ENCODE assay signal across 23 cellular contexts in the genomic region with DNA sequence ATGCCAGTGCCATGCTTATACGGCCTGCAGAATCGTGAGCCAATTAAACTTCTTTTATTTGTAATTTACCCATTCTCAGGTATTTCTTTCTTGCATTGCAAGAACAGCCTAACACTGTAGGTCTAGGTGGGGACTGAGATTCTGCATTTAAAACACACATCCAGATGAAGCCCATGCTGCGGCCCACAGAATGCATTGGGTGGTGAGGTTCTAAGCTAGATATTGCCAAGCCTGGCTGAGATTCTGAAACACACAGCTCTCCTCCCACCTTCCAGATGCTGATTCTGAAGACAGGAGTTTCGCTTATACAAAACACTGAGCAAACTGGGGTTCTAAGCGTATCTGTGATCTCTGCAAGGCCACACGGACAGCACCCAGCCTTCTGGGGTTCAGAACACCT.
DNase-seq lines count a peak whose midpoint lies in the region; ATAC-seq, FAIRE-seq and TF ChIP-seq lines count a peak whose summit lies in the region.
"Had no signal": no experiment of that assay in that cellular context is flagged by ENCODE, and none has a peak within 500 bp of the region (broad histone marks: within the 10 kb centered on the region; RNA-seq: fewer than 3 reads in every experiment).

No MANE protein-coding gene starts in this region.

- intact Hi-C loops in pancreas (cut with DNase I): no loop called here
- intact Hi-C loops in prostate gland (cut with DNase I): no loop called here

- peaks cover 10% of the 10 kb centered on the region; the same call in 1 of the 2 replicates for H3K79me1 ChIP-seq in H1 (ENCODE audit: low read depth, low read length)

- H3K27me3 ChIP-seq in H1 (replicated peaks in 1 of 4; ENCODE audit: control insufficient read depth in 3 of 4, extremely low read depth in 1 of 4, insufficient read depth in 3 of 4, low read length in 3 of 4) (no peaks in the 10 kb centered on the region), pancreas (no peaks in the 10 kb centered on the region), upper lobe of left lung (no peaks in the 10 kb centered on the region), prostate gland (replicated peaks; ENCODE audit: insufficient read depth) (no peaks in the 10 kb centered on the region), MG63 (no peaks in the 10 kb centered on the region)

- peaks cover 6 to 27% of the 10 kb centered on the region in 2 experiments for H4K20me1 ChIP-seq in H1 (replicated peaks in 1 of 2; ENCODE audit: control insufficient read depth in 1 of 2, insufficient read depth in 2 of 2, low read length in 2 of 2)

- H2BK120ac ChIP-seq in H1 (replicated peaks; ENCODE audit: low read depth, low read length): no peak overlapping the region

- H2AK5ac ChIP-seq in H1 (ENCODE audit: low read depth, low read length): peak overlapping the region; percentile 28; the same call in 1 of the 2 replicates

- no peak overlapping the region for H3K56ac ChIP-seq in H1 (replicated peaks; ENCODE audit: insufficient read length, low read depth, low read length)

- no peaks in the 10 kb centered on the region for H3K9me3 ChIP-seq in H1 (ENCODE audit: insufficient read depth in 2 of 2, low read depth in 1 of 2, low read length in 1 of 2)
- no peaks in the 10 kb centered on the region for H3K9me3 ChIP-seq in pancreas
- no peaks in the 10 kb centered on the region for H3K9me3 ChIP-seq in upper lobe of left lung
- H3K9me3 ChIP-seq in prostate gland: no peaks in the 10 kb centered on the region
- no peaks in the 10 kb centered on the region for H3K9me3 ChIP-seq in MG63
- H3K9me3 ChIP-seq: A549 had no signal

- no peak overlapping the region for H3K23ac ChIP-seq in H1 (ENCODE audit: insufficient read length)

- H4K91ac ChIP-seq in H1 (replicated peaks; ENCODE audit: insufficient read length, low read length): no peak overlapping the region

- DNase-seq in H1 (ENCODE audit: low read depth in 1 of 2, low spot score in 2 of 2) (no peak), pancreas (no peak), upper lobe of left lung (no peak), prostate gland (ENCODE audit: low spot score) (no peak), NCI-H1417 treated with DMSO at 0.1 percent for 48 hours (lab: John Stamatoyannopoulos, UW) (no peak), MG63 (no peak)
- DNase-seq: DMS53, EL, GF-D8, H7, NCI-H1092 treated with DMSO at 0.1 percent for 48 hours, NCI-H146, NCI-H2227 treated with DMSO at 0.1 percent for 48 hours, NCI-H510A treated with DMSO at 0.1 percent for 48 hours, NCI-H748 treated with DMSO at 0.1 percent for 48 hours, PC-9, RPMI8226, SHP77 had no signal

- no peak overlapping the region for H3K18ac ChIP-seq in H1 (ENCODE audit: extremely low read depth, low read length)

- H3K27ac ChIP-seq in VCaP: peak overlapping the region; percentile 99
- H3K27ac ChIP-seq in H1 (ENCODE audit: low read depth, low read length): no peak overlapping the region
- H3K27ac ChIP-seq in pancreas: peak overlapping the region in 3 of 4 donors; percentile 56 to 69 (median 69)
- peak overlapping the region in 3 of 4 donors; percentile 28 to 50 (median 32) for H3K27ac ChIP-seq in upper lobe of left lung
- H3K27ac ChIP-seq in prostate gland: peak overlapping the region in 1 of 2 donors; percentile 76
- H3K27ac ChIP-seq: A549, PC-9 had no signal

- ATAC-seq in pancreas: no peak
- ATAC-seq in upper lobe of left lung (ENCODE audit: low FRiP score in 2 of 2): no peak
- ATAC-seq: A549, K562 had no signal

- TF ChIP-seq RAD21 in H1 (IDR thresholded peaks at IDR 0.05 in 1 of 2, conservative IDR thresholded peaks at IDR 0.05 in 1 of 2; ENCODE audit: low read depth in 2 of 2, low read length in 2 of 2): no peak

- TF ChIP-seq EP300 in H1 (IDR thresholded peaks at IDR 0.05; ENCODE audit: borderline replicate concordance in 1 of 2, low read depth in 2 of 2, low read length in 2 of 2): no peak
- TF ChIP-seq EP300 in upper lobe of left lung (IDR thresholded peaks at IDR 0.05): no peak

- H4K5ac ChIP-seq in H1 (ENCODE audit: insufficient read length, low read depth, low read length): no peak overlapping the region

- TF ChIP-seq CTCF in VCaP (conservative IDR thresholded peaks at IDR 0.05) (no peak), H1 (IDR thresholded peaks at IDR 0.05; ENCODE audit: control extremely low read depth in 1 of 3, insufficient read depth in 1 of 3, low read depth in 1 of 3, low read length in 3 of 3) (no peak), pancreas (IDR thresholded peaks at IDR 0.05) (no peak), upper lobe of left lung (IDR thresholded peaks at IDR 0.05) (no peak), prostate gland (IDR thresholded peaks at IDR 0.05) (no peak)

- no peak overlapping the region for H3K9ac ChIP-seq in H1 (replicated peaks in 1 of 4; ENCODE audit: extremely low read depth in 1 of 4, low read depth in 3 of 4, low read length in 3 of 4)

- H3K4me3 ChIP-seq in H1 (ENCODE audit: extremely low read depth in 1 of 4, insufficient read depth in 2 of 4, low read depth in 3 of 4, low read length in 4 of 4): no peak overlapping the region
- H3K4me3 ChIP-seq in pancreas: no peak overlapping the region
- no peak overlapping the region for H3K4me3 ChIP-seq in upper lobe of left lung
- H3K4me3 ChIP-seq in prostate gland: no peak overlapping the region
- no peak overlapping the region for H3K4me3 ChIP-seq in MG63
- H3K4me3 ChIP-seq: A549, K562, PC-9 had no signal

- H3K4me2 ChIP-seq in H1 (ENCODE audit: insufficient read depth in 1 of 2, low read depth in 2 of 2, low read length in 2 of 2): no peak overlapping the region
- H3K4me2 ChIP-seq: A549, PC-9 had no signal

- H3K4me1 ChIP-seq in H1 (replicated peaks in 1 of 4; ENCODE audit: control insufficient read depth in 3 of 4, insufficient read depth in 4 of 4, low read length in 3 of 4): peaks cover 4 to 17% (median 14%) of the 10 kb centered on the region in 4 experiments
- H3K4me1 ChIP-seq in pancreas: peaks cover 36 to 46% (median 38%) of the 10 kb centered on the region in 3 donors
- H3K4me1 ChIP-seq in upper lobe of left lung: peaks cover 14 to 50% (median 33%) of the 10 kb centered on the region in 4 donors
- peaks cover 5% of the 10 kb centered on the region for H3K4me1 ChIP-seq in prostate gland (replicated peaks)

- TF ChIP-seq POLR2A in H1 (IDR thresholded peaks at IDR 0.05; ENCODE audit: control extremely low read depth in 1 of 2, low read depth in 2 of 2, low read length in 2 of 2): no peak
- no peak for TF ChIP-seq POLR2A in upper lobe of left lung (IDR thresholded peaks at IDR 0.05)
- TF ChIP-seq POLR2A in prostate gland (IDR thresholded peaks at IDR 0.05): no peak

- H3K23me2 ChIP-seq in H1 (ENCODE audit: low read depth, low read length): no peaks in the 10 kb centered on the region; the same call in 1 of the 2 replicates

- H3K36me3 ChIP-seq in H1 (ENCODE audit: control insufficient read depth in 2 of 4, insufficient read depth in 4 of 4, low read length in 3 of 4): no peaks in the 10 kb centered on the region
- H3K36me3 ChIP-seq in pancreas: no peaks in the 10 kb centered on the region
- H3K36me3 ChIP-seq in upper lobe of left lung: no peaks in the 10 kb centered on the region
- no peaks in the 10 kb centered on the region for H3K36me3 ChIP-seq in prostate gland
- H3K36me3 ChIP-seq in MG63: peaks cover 42% of the 10 kb centered on the region

- no peak overlapping the region for H2AFZ ChIP-seq in H1 (ENCODE audit: low read length)
- H2AFZ ChIP-seq: PC-9 had no signal

- H2BK5ac ChIP-seq in H1 (ENCODE audit: low read depth, low read length): no peak overlapping the region

- H2BK15ac ChIP-seq in H1 (ENCODE audit: low read length): no peak overlapping the region

- no peak overlapping the region for H3K14ac ChIP-seq in H1 (ENCODE audit: insufficient read length)

- CTCF ChIA-PET in H1 (lab: Charles Lee; ENCODE audit: partially characterized antibody): interaction anchor here (0.7 to 1.3 kb wide), 5 partner anchors 13 to 248 kb away, joined by 3 read pairs; no protein-coding TSS in a partner anchor

- H3K79me2 ChIP-seq in H1 (ENCODE audit: control insufficient read depth in 1 of 2, insufficient read depth in 2 of 2, low read length in 2 of 2): peaks cover 0 to 80% of the 10 kb centered on the region in 2 experiments; a peak in 2 of 4 replicates

- no peak overlapping the region for H2BK12ac ChIP-seq in H1 (ENCODE audit: low read depth, low read length)

- H2BK20ac ChIP-seq in H1 (ENCODE audit: low read length): no peak overlapping the region

- FAIRE-seq in H1 (lab: Jason Lieb, UNC) (no peak), pancreas (lab: Jason Lieb, UNC) (no peak)
- FAIRE-seq: A549, D721Med, GM19239, K562 had no signal

- POLR2A ChIA-PET in H1 (lab: Charles Lee; ENCODE audit: partially characterized antibody): interaction anchor here (0.8 to 1.6 kb wide), 2 partner anchors 13 to 75 kb away, joined by 3 to 5 read pairs; a partner anchor contains a TSS

- 89% methylated on average over 6 of the region's 6 CpGs; no CpG with 5 or more reads in 1 of the 2 experiments for WGBS in H1 (ENCODE audit: extremely low coverage in 1 of 2, insufficient coverage in 1 of 2, insufficient read length in 1 of 2, insufficient replicate concordance in 2 of 2, low coverage in 1 of 2, low lambda C conversion rate in 2 of 2, missing lambda C conversion rate in 1 of 2), 2 experiments
- 92 to 97% methylated on average over 6 of the region's 6 CpGs for WGBS in pancreas, 2 donors
- 91 to 92% methylated on average over 6 of the region's 6 CpGs for WGBS in upper lobe of left lung, 2 donors
- 88% methylated on average over 6 of the region's 6 CpGs for WGBS in prostate gland

- H4K8ac ChIP-seq in H1 (ENCODE audit: extremely low read depth, insufficient read depth, low read length): no peak overlapping the region

- no peak overlapping the region for H3K4ac ChIP-seq in H1 (replicated peaks; ENCODE audit: insufficient read length, low read depth, low read length)

TF ChIP-seq in H1, 55 proteins besides CTCF, POLR2A, EP300 and RAD21 (continues in another document):
- TF ChIP-seq HDAC2 (IDR thresholded peaks at IDR 0.05; ENCODE audit: borderline replicate concordance in 1 of 2, low read depth in 2 of 2, low read length in 2 of 2) (no peak), TCF12 (IDR thresholded peaks at IDR 0.05; ENCODE audit: low read depth, low read length) (no peak), CREB1 (IDR thresholded peaks at IDR 0.05) (no peak), HDAC6 (IDR thresholded peaks at IDR 0.05; ENCODE audit: low read depth, low read length) (no peak), PHF8 (conservative IDR thresholded peaks at IDR 0.05; ENCODE audit: low read depth, low read length) (no peak), YY1 (IDR thresholded peaks at IDR 0.05; ENCODE audit: low read depth, low read length) (no peak), RXRA (IDR thresholded peaks at IDR 0.05; ENCODE audit: insufficient read depth, low read depth, low read length) (no peak), KDM1A (IDR thresholded peaks at IDR 0.05; ENCODE audit: borderline replicate concordance, low read length) (no peak), CHD2 (IDR thresholded peaks at IDR 0.05; ENCODE audit: low read length) (no peak)
- TF ChIP-seq, protein P1, sequence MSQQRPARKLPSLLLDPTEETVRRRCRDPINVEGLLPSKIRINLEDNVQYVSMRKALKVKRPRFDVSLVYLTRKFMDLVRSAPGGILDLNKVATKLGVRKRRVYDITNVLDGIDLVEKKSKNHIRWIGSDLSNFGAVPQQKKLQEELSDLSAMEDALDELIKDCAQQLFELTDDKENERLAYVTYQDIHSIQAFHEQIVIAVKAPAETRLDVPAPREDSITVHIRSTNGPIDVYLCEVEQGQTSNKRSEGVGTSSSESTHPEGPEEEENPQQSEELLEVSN (IDR thresholded peaks at IDR 0.05): no peak
